Comparison of ENCODE assay signal across 25 cellular contexts in genomic region chr10:123633106-123633505, GRCh38. TPM values are rescaled to one million over a fixed set of nuclear protein-coding genes. Genes with fewer than 3 reads are reported as not detected.
DNase-seq lines count a peak whose midpoint lies in the region; ATAC-seq and TF ChIP-seq lines count a peak whose summit lies in the region.
"Had no signal": no experiment of that assay in that cellular context is flagged by ENCODE, and none has a peak within 500 bp of the region (broad histone marks: within the 10 kb centered on the region; RNA-seq: fewer than 3 reads in every experiment).

No MANE protein-coding gene starts in this region.

- ATAC-seq in GM21367 (IDR thresholded peaks at IDR 0.05; ENCODE audit: unreplicated experiment): no peak
- ATAC-seq: HepG2 had no signal

- TF ChIP-seq CTCF in AG10803 (conservative IDR thresholded peaks at IDR 0.05; ENCODE audit: low read length): no peak
- TF ChIP-seq CTCF in coronary artery (IDR thresholded peaks at IDR 0.05): no peak
- TF ChIP-seq CTCF in testis (IDR thresholded peaks at IDR 0.05): no peak

- intact Hi-C loops in testis (cut with DNase I; ENCODE audit: low total_unique reads): no loop called here

- no peaks in the 10 kb centered on the region for H3K27me3 ChIP-seq in testis
- H3K27me3 ChIP-seq: BE2C had no signal

- 79 to 95% methylated on average over 3 of the region's 3 CpGs for WGBS in testis, 2 donors

- no peak overlapping the region for H3K27ac ChIP-seq in coronary artery
- H3K27ac ChIP-seq in testis: no peak overlapping the region
- H3K27ac ChIP-seq: 22Rv1, RWPE1 had no signal

- H3K36me3 ChIP-seq in testis (ENCODE audit: low read depth, missing control alignments): no peaks in the 10 kb centered on the region
- H3K36me3 ChIP-seq: BE2C had no signal

- no peaks in the 10 kb centered on the region for H3K9me3 ChIP-seq in testis
- H3K9me3 ChIP-seq: BE2C had no signal

- no peak for TF ChIP-seq POLR2A in testis (IDR thresholded peaks at IDR 0.05)

- H3K4me1 ChIP-seq in testis: no peaks in the 10 kb centered on the region
- H3K4me1 ChIP-seq: BE2C had no signal

- H3K4me3 ChIP-seq in AG10803 (ENCODE audit: low read length): no peak overlapping the region
- H3K4me3 ChIP-seq in coronary artery: no peak overlapping the region
- H3K4me3 ChIP-seq in testis: no peak overlapping the region

- DNase-seq in AG10803 (ENCODE audit: low read depth): peak; percentile 52
- DNase-seq in M059J (ENCODE audit: low read depth): peak; percentile 27
- peak; percentile 45 for DNase-seq in coronary artery (ENCODE audit: low spot score)
- DNase-seq in ureter (ENCODE audit: low spot score): peak; percentile 14
- DNase-seq in testis: no peak
- DNase-seq in NOMO-1 treated with dmso at 0.1 percent for 144 hours (lab: John Stamatoyannopoulos, UW; ENCODE audit: unreplicated experiment): no peak
- DNase-seq: BE2C; CD8-positive, alpha-beta memory T cell; DMS79 treated with DMSO at 0.1 percent for 48 hours; GOT3; HCEC 1CT; Karpas-422; NCI-H1105 treated with DMSO at 0.1 percent for 48 hours; NCI-H2029; NCI-H446; NCI-H524 treated with DMSO at 0.1 percent for 48 hours; NCI-H774; SHP77 had no signal

RNA-seq across cellular contexts. Expression of gene GPR26, which starts 33.0 kb away (rescaled TPM):
- not detected in 2 replicates for total RNA-seq in M059J (2014; rRNA removed; shearing (Covaris generic))
- total RNA-seq in ureter (not detected), testis (under 1 TPM; 0.31 to 0.37 TPM)
- 0.15 TPM for polyA plus RNA-seq in testis (ENCODE audit: insufficient read depth, low read depth, low replicate concordance)
- total RNA-seq: CD8-positive, alpha-beta memory T cell; HepG2; HT1080; SK-MEL-5 had no signal
- polyA plus RNA-seq: CD14-positive monocyte; CD8-positive, alpha-beta memory T cell; HepG2 had no signal

Comparison
In these comparisons a context has a peak if more than half of its experiments do, and no peak if none do; other contexts are left out.
1. DNase-seq: peak in AG10803 (single experiment), M059J (single experiment), coronary artery (single experiment) and ureter (single experiment); none in testis (single experiment) and NOMO-1 treated with dmso at 0.1 percent for 144 hours (single experiment).